14 cellular contexts compared by ENCODE assay signal in the genomic region with DNA sequence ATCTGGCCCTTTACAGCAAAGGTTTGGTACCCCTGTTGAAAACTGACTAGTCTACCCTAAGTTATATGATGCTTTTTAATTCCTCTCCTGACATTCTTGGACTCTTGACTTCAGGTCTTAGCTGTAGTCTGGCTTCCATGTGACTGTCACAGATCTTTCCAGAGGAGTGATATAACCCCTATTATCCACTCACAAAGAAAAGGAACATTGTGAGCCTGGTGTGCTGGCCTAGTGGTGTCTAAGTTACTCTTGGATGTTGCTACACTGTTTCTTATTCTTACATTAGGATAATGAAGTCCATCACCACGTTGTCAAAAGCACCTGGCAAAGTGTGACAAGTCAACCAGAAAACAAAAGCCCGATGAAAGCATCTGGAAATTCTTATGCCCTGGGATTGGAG.
"Had no signal": no experiment of that assay in that cellular context is flagged by ENCODE, and none has a peak within 500 bp of the region (broad histone marks: within the 10 kb centered on the region; RNA-seq: fewer than 3 reads in every experiment).

No MANE protein-coding gene starts in this region.

- H3K9me3 Mint-ChIP-seq: activated CD4-positive, alpha-beta memory T cell treated with anti-CD3 and anti-CD28 coated beads for 36 hours had no signal

- H3K27me3 Mint-ChIP-seq: activated CD4-positive, alpha-beta memory T cell treated with anti-CD3 and anti-CD28 coated beads for 36 hours had no signal

- H3K4me3 Mint-ChIP-seq: activated CD4-positive, alpha-beta memory T cell treated with anti-CD3 and anti-CD28 coated beads for 36 hours had no signal

- DNase-seq: activated CD4-positive, alpha-beta memory T cell treated with anti-CD3 and anti-CD28 coated beads for 36 hours; activated CD4-positive, CD25-positive, alpha-beta regulatory T cell treated with anti-CD3 and anti-CD28 coated beads, Interleukin-2, amount 50 U/mL, for 72 hours; adrenal gland; caudate nucleus; colonic mucosa; esophagus squamous epithelium; hippocampal formation; kidney; ovary; stimulated activated CD4-positive, alpha-beta T cell treated with anti-CD3 and anti-CD28 coated beads, Interleukin-12 subunit alpha, Interleukin-12 subunit beta, amount 100 ng/mL, for 4 hours; stimulated activated CD4-positive, alpha-beta T cell treated with anti-CD3 and anti-CD28 coated beads, Interleukin-2, amount 100 ng/mL, for 24 hours; T1000; thyroid gland; uterus had no signal
